ENCODE assay signal across 22 cellular contexts in the genomic region with DNA sequence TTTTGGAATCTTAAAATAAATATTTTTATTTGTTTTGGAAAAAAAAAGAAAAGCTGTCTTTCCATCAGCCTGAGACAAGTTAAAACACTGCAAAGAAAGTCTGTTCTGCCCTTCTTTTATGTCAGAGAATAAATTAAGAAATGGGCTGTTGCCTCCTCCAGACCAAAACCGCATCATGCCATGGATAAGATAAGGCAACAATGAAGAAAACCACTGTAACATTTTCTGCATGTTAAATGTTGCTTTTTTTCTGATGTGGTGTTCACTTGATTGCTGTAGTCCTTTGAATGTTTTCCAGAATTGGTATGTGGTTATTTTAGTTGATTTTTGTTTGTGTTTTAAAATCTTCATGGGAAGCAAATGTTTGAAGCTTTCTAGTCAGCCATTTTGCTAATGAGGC.
"Had no signal": no experiment of that assay in that cellular context is flagged by ENCODE, and none has a peak within 500 bp of the region (broad histone marks: within the 10 kb centered on the region; RNA-seq: fewer than 3 reads in every experiment).

No MANE protein-coding gene starts in this region.

- DNase-seq: Kasumi-1, MV-4-11, NCI-H1048, NCI-H1105 treated with DMSO at 0.1 percent for 48 hours, NCI-H1417 treated with DMSO at 0.1 percent for 48 hours, NCI-H146, NCI-H1694 treated with DMSO at 0.1 percent for 48 hours, NCI-H1930, NCI-H2081, NCI-H2107, NCI-H2227 treated with DMSO at 0.1 percent for 48 hours, NCI-H524 treated with DMSO at 0.1 percent for 48 hours, NCI-H69, NCI-H774, PC-3, SHP77, SK-N-SH, SW 1271, T-cell had no signal

- H3K27ac ChIP-seq: KMS-11, RWPE1 had no signal

- ATAC-seq: Panc1, PC-3, T-cell had no signal

- H3K9me3 ChIP-seq: SK-N-SH had no signal
